Comparison of ENCODE assay signal across 11 cellular contexts in genomic region chr1:204102719-204103118, GRCh38. TPM values are rescaled to one million over a fixed set of nuclear protein-coding genes. Genes with fewer than 3 reads are reported as not detected.
A peak's percentile ranks its signal among the peaks of the same experiment; 100 is the strongest.
DNase-seq lines count a peak whose midpoint lies in the region; ATAC-seq and TF ChIP-seq lines count a peak whose summit lies in the region.
"Had no signal": no experiment of that assay in that cellular context is flagged by ENCODE, and none has a peak within 500 bp of the region (broad histone marks: within the 10 kb centered on the region; RNA-seq: fewer than 3 reads in every experiment).

No MANE protein-coding gene starts in this region.

- H3K4me1 ChIP-seq in BLaER1 treated with 17β-estradiol and CSF1 and Interleukin-3, amounts not matched to agents 10 nM and 100 nM = peaks cover 43 to 55% (median 50%) of the 10 kb centered on the region in 10 experiments

- no peaks in the 10 kb centered on the region for H3K9me3 ChIP-seq in BLaER1 treated with 17β-estradiol and CSF1 and Interleukin-3, amounts not matched to agents 10 nM and 100 nM (replicated peaks in 1 of 11)

- H3K27me3 Mint-ChIP-seq in IgD-negative memory B cell = peaks cover 3% of the 10 kb centered on the region
- H3K27me3 Mint-ChIP-seq in activated T-helper 2 cell treated with anti-CD3 and anti-CD28 coated beads, Interferon-gamma antibody, Interleukin-2, Interleukin-4, amounts not matched to agents 10 μg/mL and 5 μg/mL and 100 μg/mL, durations not matched to agents 14 hours and 24 hours and 36 hours (ENCODE audit: low read depth) = peaks cover 1% of the 10 kb centered on the region
- no peaks in the 10 kb centered on the region for H3K27me3 Mint-ChIP-seq in mesothelial cell of epicardium (ENCODE audit: low read depth)

- H3K36me3 Mint-ChIP-seq in IgD-negative memory B cell (no peaks in the 10 kb centered on the region), mesothelial cell of epicardium (no peaks in the 10 kb centered on the region)
- no peaks in the 10 kb centered on the region for H3K36me3 Mint-ChIP-seq in activated T-helper 2 cell treated with anti-CD3 and anti-CD28 coated beads, Interferon-gamma antibody, Interleukin-2, Interleukin-4, amounts not matched to agents 10 μg/mL and 5 μg/mL and 100 μg/mL, durations not matched to agents 14 hours and 24 hours and 36 hours (ENCODE audit: low read depth)

- H3K4me3 Mint-ChIP-seq in IgD-negative memory B cell = peak overlapping the region in 3 of 4 donors; percentile 9 to 87 (median 83)
- H3K4me3 Mint-ChIP-seq in activated T-helper 2 cell treated with anti-CD3 and anti-CD28 coated beads, Interferon-gamma antibody, Interleukin-2, Interleukin-4, amounts not matched to agents 10 μg/mL and 5 μg/mL and 100 μg/mL, durations not matched to agents 14 hours and 24 hours and 36 hours (ENCODE audit: low read depth) = no peak overlapping the region
- H3K4me3 Mint-ChIP-seq in mesothelial cell of epicardium = no peak overlapping the region
- H3K4me3 Mint-ChIP-seq: activated naive CD4-positive, alpha-beta T cell treated with anti-CD3 and anti-CD28 coated beads for 36 hours had no signal

- TF ChIP-seq CTCF in mesothelial cell of epicardium (IDR thresholded peaks at IDR 0.05; ENCODE audit: unreplicated experiment) = no peak

- ATAC-seq in HG02588 (IDR thresholded peaks at IDR 0.05; ENCODE audit: unreplicated experiment) (no peak), HG03521 (IDR thresholded peaks at IDR 0.05; ENCODE audit: unreplicated experiment) (no peak)

- H3K36me3 ChIP-seq in BLaER1 treated with 17β-estradiol and CSF1 and Interleukin-3, amounts not matched to agents 10 nM and 100 nM = no peaks in the 10 kb centered on the region

- H3K9me3 Mint-ChIP-seq in IgD-negative memory B cell = no peaks in the 10 kb centered on the region
- no peaks in the 10 kb centered on the region for H3K9me3 Mint-ChIP-seq in activated T-helper 2 cell treated with anti-CD3 and anti-CD28 coated beads, Interferon-gamma antibody, Interleukin-2, Interleukin-4, amounts not matched to agents 10 μg/mL and 5 μg/mL and 100 μg/mL, durations not matched to agents 14 hours and 24 hours and 36 hours
- H3K9me3 Mint-ChIP-seq in mesothelial cell of epicardium = no peaks in the 10 kb centered on the region
- H3K9me3 Mint-ChIP-seq: activated naive CD4-positive, alpha-beta T cell treated with anti-CD3 and anti-CD28 coated beads for 36 hours had no signal

- intact Hi-C loops in activated T-helper 2 cell treated with anti-CD3 and anti-CD28 coated beads, Interferon-gamma antibody, Interleukin-2, Interleukin-4, amounts not matched to agents 10 μg/mL and 5 μg/mL and 100 μg/mL, durations not matched to agents 14 hours and 24 hours and 36 hours (cut with micrococcal nuclease) = no loop called here

- H3K9ac ChIP-seq in BLaER1 treated with 17β-estradiol and CSF1 and Interleukin-3, amounts not matched to agents 10 nM and 100 nM = no peak overlapping the region

- H3K4me1 Mint-ChIP-seq in IgD-negative memory B cell (peaks cover 23 to 28% (median 24%) of the 10 kb centered on the region in 3 donors), mesothelial cell of epicardium (peaks cover 21% of the 10 kb centered on the region)
- H3K4me1 Mint-ChIP-seq in activated T-helper 2 cell treated with anti-CD3 and anti-CD28 coated beads, Interferon-gamma antibody, Interleukin-2, Interleukin-4, amounts not matched to agents 10 μg/mL and 5 μg/mL and 100 μg/mL, durations not matched to agents 14 hours and 24 hours and 36 hours (ENCODE audit: low read depth) = peaks cover 25% of the 10 kb centered on the region

- peak overlapping the region in 2 of 3 donors; percentile 50 to 80 for H3K27ac Mint-ChIP-seq in IgD-negative memory B cell
- peak overlapping the region; percentile 55 for H3K27ac Mint-ChIP-seq in activated T-helper 2 cell treated with anti-CD3 and anti-CD28 coated beads, Interferon-gamma antibody, Interleukin-2, Interleukin-4, amounts not matched to agents 10 μg/mL and 5 μg/mL and 100 μg/mL, durations not matched to agents 14 hours and 24 hours and 36 hours
- peak overlapping the region; percentile 36 for H3K27ac Mint-ChIP-seq in mesothelial cell of epicardium
- H3K27ac Mint-ChIP-seq: activated naive CD4-positive, alpha-beta T cell treated with anti-CD3 and anti-CD28 coated beads for 36 hours had no signal

- no peaks in the 10 kb centered on the region for H3K27me3 ChIP-seq in BLaER1 treated with 17β-estradiol and CSF1 and Interleukin-3, amounts not matched to agents 10 nM and 100 nM

- H3K27ac ChIP-seq in BLaER1 treated with 17β-estradiol and CSF1 and Interleukin-3, amounts not matched to agents 10 nM and 100 nM = peak overlapping the region in 8 of 11 experiments; percentile 80 to 93 (median 88); a peak in 12 of 22 replicates
- H3K27ac ChIP-seq: HL-60 had no signal

- no peaks in the 10 kb centered on the region for H4K20me1 ChIP-seq in BLaER1 treated with 17β-estradiol and CSF1 and Interleukin-3, amounts not matched to agents 10 nM and 100 nM

- H3K4me3 ChIP-seq in BLaER1 treated with 17β-estradiol and CSF1 and Interleukin-3, amounts not matched to agents 10 nM and 100 nM = no peak overlapping the region

- DNase-seq in activated T-helper 2 cell treated with anti-CD3 and anti-CD28 coated beads, Interferon-gamma antibody, Interleukin-2, Interleukin-4, amounts not matched to agents 10 μg/mL and 5 μg/mL and 100 μg/mL, durations not matched to agents 14 hours and 24 hours and 36 hours (ENCODE audit: low spot score) = no peak
- DNase-seq in mesothelial cell of epicardium (ENCODE audit: low spot score in 2 of 2, unreplicated experiment in 2 of 2) (no peak), NCI-H748 treated with DMSO at 0.1 percent for 48 hours (lab: John Stamatoyannopoulos, UW) (no peak)
- DNase-seq in activated effector memory CD4-positive, alpha-beta T cell treated with Interleukin-2 at 50 U/mL for 16 hours = no peak
- DNase-seq: DMS79 had no signal

- H3K4me2 ChIP-seq in BLaER1 treated with 17β-estradiol and CSF1 and Interleukin-3, amounts not matched to agents 10 nM and 100 nM = peak overlapping the region; percentile 63 to 96 (median 92)

RNA-seq across cellular contexts. Expression of gene SOX13, which starts 29.8 kb away (rescaled TPM):
- polyA plus RNA-seq in IgD-negative memory B cell = 0.33 TPM
- total RNA-seq in activated T-helper 2 cell treated with anti-CD3 and anti-CD28 coated beads, Interferon-gamma antibody, Interleukin-2, Interleukin-4, amounts not matched to agents 10 μg/mL and 5 μg/mL and 100 μg/mL, durations not matched to agents 14 hours and 24 hours and 36 hours = 0.62 and 0.71 TPM in 2 replicates
- 58.0 to 61.7 TPM (median 61.7 TPM) in 3 replicates for total RNA-seq in mesothelial cell of epicardium

RNA-seq across cellular contexts. Expression of gene ETNK2, which starts 49.1 kb away (rescaled TPM):
- polyA plus RNA-seq in IgD-negative memory B cell = 1.5 TPM
- 0.32 and 0.37 TPM in 2 replicates for total RNA-seq in activated T-helper 2 cell treated with anti-CD3 and anti-CD28 coated beads, Interferon-gamma antibody, Interleukin-2, Interleukin-4, amounts not matched to agents 10 μg/mL and 5 μg/mL and 100 μg/mL, durations not matched to agents 14 hours and 24 hours and 36 hours
- 18.5 to 19.2 TPM (median 18.9 TPM) in 3 replicates for total RNA-seq in mesothelial cell of epicardium

Comparison
In these comparisons a context has a peak if more than half of its experiments do, and no peak if none do; other contexts are left out.
1. H3K4me3 Mint-ChIP-seq: peak in IgD-negative memory B cell (3 of 4); none in activated T-helper 2 cell treated with anti-CD3 and anti-CD28 coated beads, Interferon-gamma antibody, Interleukin-2, Interleukin-4, amounts not matched to agents 10 μg/mL and 5 μg/mL and 100 μg/mL, durations not matched to agents 14 hours and 24 hours and 36 hours (single experiment) and mesothelial cell of epicardium (single experiment).
2. RNA of gene SOX13, which starts 29.8 kb away (total RNA-seq): 58.0 to 61.7 TPM in mesothelial cell of epicardium; 0.62 to 0.71 TPM in activated T-helper 2 cell treated with anti-CD3 and anti-CD28 coated beads, Interferon-gamma antibody, Interleukin-2, Interleukin-4, amounts not matched to agents 10 μg/mL and 5 μg/mL and 100 μg/mL, durations not matched to agents 14 hours and 24 hours and 36 hours; every median in the first group is over 10 times any median in the second.
3. RNA of gene ETNK2, which starts 49.1 kb away (total RNA-seq): 18.5 to 19.2 TPM in mesothelial cell of epicardium; 0.32 to 0.37 TPM in activated T-helper 2 cell treated with anti-CD3 and anti-CD28 coated beads, Interferon-gamma antibody, Interleukin-2, Interleukin-4, amounts not matched to agents 10 μg/mL and 5 μg/mL and 100 μg/mL, durations not matched to agents 14 hours and 24 hours and 36 hours; every median in the first group is over 10 times any median in the second.
4. Peak in every context shown above with its lines, with median percentiles within 50 percentile points of each other: H3K27ac Mint-ChIP-seq.